In the genomic region with DNA sequence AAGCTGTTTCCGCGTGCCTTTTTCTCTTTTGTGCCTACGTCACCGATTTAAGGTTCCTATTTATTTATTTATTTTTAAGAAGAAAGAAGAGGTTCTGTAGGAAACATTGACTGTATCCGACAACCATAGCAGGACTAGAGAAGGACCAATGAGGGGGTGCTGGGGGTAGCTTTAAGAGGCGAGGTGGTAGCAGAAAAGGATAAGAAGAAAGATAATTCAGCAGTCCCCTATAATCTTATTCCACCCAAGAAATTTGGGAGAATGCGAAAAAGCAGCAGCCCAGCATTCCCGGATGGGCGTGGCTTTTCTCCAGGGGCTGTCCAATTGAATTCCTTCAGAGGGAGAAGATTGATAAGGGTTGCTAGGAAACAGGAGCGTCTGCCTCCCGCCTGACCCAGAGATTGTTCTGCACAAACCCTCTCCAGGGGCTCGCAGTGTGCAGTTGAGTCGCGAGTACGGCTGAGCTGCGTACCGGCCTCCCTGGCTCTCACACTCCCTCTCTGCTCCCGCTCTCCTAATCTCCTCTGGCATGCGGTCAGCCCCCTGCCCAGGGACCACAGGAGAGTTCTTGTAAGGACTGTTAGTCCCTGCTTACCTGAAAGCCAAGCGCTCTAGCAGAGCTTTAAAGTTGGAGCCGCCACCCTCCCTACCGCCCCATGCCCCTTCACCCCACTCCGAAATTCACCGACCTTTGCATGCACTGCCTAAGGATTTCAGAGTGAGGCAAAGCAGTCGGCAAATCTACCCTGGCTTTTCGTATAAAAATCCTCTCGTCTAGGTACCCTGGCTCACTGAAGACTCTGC, we compare ENCODE assay signal across 9 cellular contexts. TPM values are rescaled to one million over a fixed set of nuclear protein-coding genes. Genes with fewer than 3 reads are reported as not detected.
DNase-seq lines count a peak whose midpoint lies in the region; ATAC-seq, FAIRE-seq and TF ChIP-seq lines count a peak whose summit lies in the region.
"Had no signal": no experiment of that assay in that cellular context is flagged by ENCODE, and none has a peak within 500 bp of the region (broad histone marks: within the 10 kb centered on the region; RNA-seq: fewer than 3 reads in every experiment).

A gene (plus strand): TSS at position 432 of the 804 bp plus-strand sequence. CDS start 121,237 bp downstream, outside the sequence.

- peaks cover 19% of the 10 kb centered on the region for H3K27me3 Mint-ChIP-seq in activated CD4-positive, alpha-beta T cell treated with anti-CD3 and anti-CD28 coated beads for 36 hours

- no peak within 1 kb of the TSS for H3K4me3 Mint-ChIP-seq in activated CD4-positive, alpha-beta T cell treated with anti-CD3 and anti-CD28 coated beads for 36 hours

- H4K91ac ChIP-seq in H1 (replicated peaks; ENCODE audit: insufficient read length, low read length), result peak within 1 kb of the TSS; percentile 68

- H2BK12ac ChIP-seq in H1 (ENCODE audit: low read depth, low read length), result 0 out of 2 replicates have a peak within 1 kb of the TSS, but pooled peaks have one; percentile 68

- no peak within 1 kb of the TSS for H4K5ac ChIP-seq in H1 (ENCODE audit: insufficient read length, low read depth, low read length)

- H3K36me3 Mint-ChIP-seq in activated CD4-positive, alpha-beta T cell treated with anti-CD3 and anti-CD28 coated beads for 36 hours (ENCODE audit: low read depth), result no peaks in the 10 kb centered on the region

- no peak within 1 kb of the TSS for H2BK120ac ChIP-seq in H1 (replicated peaks; ENCODE audit: low read depth, low read length)

- H3K79me1 ChIP-seq in H1 (ENCODE audit: low read depth, low read length), result no peaks in the 10 kb centered on the region

- no peak within 1 kb of the TSS for H3K14ac ChIP-seq in H1 (ENCODE audit: insufficient read length)

- intact Hi-C loops in activated CD4-positive, alpha-beta T cell treated with anti-CD3 and anti-CD28 coated beads for 36 hours (cut with DNase I, micrococcal nuclease), result no loop called here
- intact Hi-C loops in upper lobe of right lung (cut with DNase I), result no loop called here

- H4K8ac ChIP-seq in H1 (ENCODE audit: extremely low read depth, insufficient read depth, low read length), result no peak within 1 kb of the TSS

- no peaks in the 10 kb centered on the region for H3K4me1 Mint-ChIP-seq in activated CD4-positive, alpha-beta T cell treated with anti-CD3 and anti-CD28 coated beads for 36 hours

- 2% methylated on average over 25 of the region's 27 CpGs; no CpG with 5 or more reads in 1 of the 2 experiments for WGBS in H1 (ENCODE audit: extremely low coverage in 1 of 2, insufficient coverage in 1 of 2, insufficient read length in 1 of 2, insufficient replicate concordance in 2 of 2, low coverage in 1 of 2, low lambda C conversion rate in 2 of 2, missing lambda C conversion rate in 1 of 2), 2 experiments

- H3K9me3 Mint-ChIP-seq in activated CD4-positive, alpha-beta T cell treated with anti-CD3 and anti-CD28 coated beads for 36 hours (ENCODE audit: low read depth), result no peaks in the 10 kb centered on the region

- H3K9ac ChIP-seq in H1 (replicated peaks in 1 of 4; ENCODE audit: extremely low read depth in 1 of 4, low read depth in 3 of 4, low read length in 3 of 4), result peak within 1 kb of the TSS in 2 of 4 experiments; percentile 10 to 15; a peak in 4 of 7 replicates

- no peak for DNase-seq in activated CD4-positive, alpha-beta T cell treated with anti-CD3 and anti-CD28 coated beads for 36 hours
- DNase-seq in activated CD4-positive, alpha-beta T cell treated with anti-CD3 and anti-CD28 coated beads for 4 hours, result no peak
- peak in 1 of 2 experiments; percentile 82 for DNase-seq in H1 (ENCODE audit: low read depth in 1 of 2, low spot score in 2 of 2)
- DNase-seq in mucosa of gallbladder (ENCODE audit: low spot score), result peak; percentile 22
- no peak for DNase-seq in upper lobe of right lung
- DNase-seq in HCEC 1CT, result no peak
- no peak for DNase-seq in NCI-H2081 treated with DMSO at 0.1 percent for 48 hours (lab: John Stamatoyannopoulos, UW)
- DNase-seq: activated CD4-positive, alpha-beta T cell treated with anti-CD3 and anti-CD28 coated beads, Interleukin-2, amount 50 U/mL, for 1 hour had no signal

- no peak within 1 kb of the TSS for H2BK20ac ChIP-seq in H1 (ENCODE audit: low read length)

- H3K4me3 ChIP-seq in H1 (ENCODE audit: extremely low read depth in 1 of 4, insufficient read depth in 2 of 4, low read depth in 3 of 4, low read length in 4 of 4) (peak within 1 kb of the TSS; percentile 68 to 76 (median 72)), upper lobe of right lung (peak within 1 kb of the TSS; percentile 9)

- no peak within 1 kb of the TSS for H3K27ac Mint-ChIP-seq in activated CD4-positive, alpha-beta T cell treated with anti-CD3 and anti-CD28 coated beads for 36 hours

- H2AK5ac ChIP-seq in H1 (ENCODE audit: low read depth, low read length), result no peak within 1 kb of the TSS

- H3K9me3 ChIP-seq in H1 (ENCODE audit: insufficient read depth in 2 of 2, low read depth in 1 of 2, low read length in 1 of 2) (no peaks in the 10 kb centered on the region), upper lobe of right lung (no peaks in the 10 kb centered on the region)

- H2BK15ac ChIP-seq in H1 (ENCODE audit: low read length), result no peak within 1 kb of the TSS; the same call in 1 of the 2 replicates

- peaks cover 20% of the 10 kb centered on the region for H3K23me2 ChIP-seq in H1 (ENCODE audit: low read depth, low read length)

- POLR2A ChIA-PET in activated CD4-positive, alpha-beta T cell treated with anti-CD3 and anti-CD28 coated beads for 36 hours (lab: Charles Lee), result interaction anchor here (0.6 kb wide), 1 partner anchor 11 kb away, joined by 3 read pairs; no protein-coding TSS in a partner anchor
- POLR2A ChIA-PET in H1 (lab: Charles Lee; ENCODE audit: partially characterized antibody), result interaction anchor here (1.0 to 2.2 kb wide), 2 partner anchors 10 to 20 kb away, joined by 3 to 8 read pairs; no protein-coding TSS in a partner anchor

- H2BK5ac ChIP-seq in H1 (ENCODE audit: low read depth, low read length), result peak within 1 kb of the TSS; percentile 75; the same call in 1 of the 2 replicates

- H3K18ac ChIP-seq in H1 (ENCODE audit: extremely low read depth, low read length), result peak within 1 kb of the TSS; percentile 92; the same call in 1 of the 2 replicates

- CTCF ChIA-PET in activated CD4-positive, alpha-beta T cell treated with anti-CD3 and anti-CD28 coated beads for 36 hours (lab: Charles Lee), result no interaction called here
- CTCF ChIA-PET in H1 (lab: Charles Lee; ENCODE audit: partially characterized antibody), result interaction anchor here (1.0 to 3.7 kb wide), 4 partner anchors 15 to 49 kb away, joined by 4 to 12 read pairs (median 4); no protein-coding TSS in a partner anchor

- TF ChIP-seq RAD21 in H1 (IDR thresholded peaks at IDR 0.05 in 1 of 2, conservative IDR thresholded peaks at IDR 0.05 in 1 of 2; ENCODE audit: low read depth in 2 of 2, low read length in 2 of 2), result no peak

- H3K36me3 ChIP-seq in H1 (ENCODE audit: control insufficient read depth in 2 of 4, insufficient read depth in 4 of 4, low read length in 3 of 4) (no peaks in the 10 kb centered on the region), upper lobe of right lung (no peaks in the 10 kb centered on the region)

- H3K23ac ChIP-seq in H1 (ENCODE audit: insufficient read length), result no peak within 1 kb of the TSS

- no peak within 1 kb of the TSS for H3K4ac ChIP-seq in H1 (replicated peaks; ENCODE audit: insufficient read length, low read depth, low read length)

- H3K27me3 ChIP-seq in H1 (replicated peaks in 1 of 4; ENCODE audit: control insufficient read depth in 3 of 4, extremely low read depth in 1 of 4, insufficient read depth in 3 of 4, low read length in 3 of 4) (peaks cover 0 to 12% (median 4%) of the 10 kb centered on the region in 4 experiments; a peak in 5 of 7 replicates), upper lobe of right lung (peaks cover 39% of the 10 kb centered on the region)

- no peak within 1 kb of the TSS for H3K56ac ChIP-seq in H1 (replicated peaks; ENCODE audit: insufficient read length, low read depth, low read length)

- FAIRE-seq in H1 (lab: Jason Lieb, UNC), result peak; percentile 92

- peak within 1 kb of the TSS; percentile 83 to 99 for H3K4me2 ChIP-seq in H1 (ENCODE audit: insufficient read depth in 1 of 2, low read depth in 2 of 2, low read length in 2 of 2)

- no peak within 1 kb of the TSS for H3K27ac ChIP-seq in H1 (ENCODE audit: low read depth, low read length)
- no peak within 1 kb of the TSS for H3K27ac ChIP-seq in upper lobe of right lung

- no peak for TF ChIP-seq POLR2A in H1 (IDR thresholded peaks at IDR 0.05; ENCODE audit: control extremely low read depth in 1 of 2, low read depth in 2 of 2, low read length in 2 of 2)

- no peaks in the 10 kb centered on the region for H4K20me1 ChIP-seq in H1 (replicated peaks in 1 of 2; ENCODE audit: control insufficient read depth in 1 of 2, insufficient read depth in 2 of 2, low read length in 2 of 2)

- no peak for TF ChIP-seq EP300 in H1 (IDR thresholded peaks at IDR 0.05; ENCODE audit: borderline replicate concordance in 1 of 2, low read depth in 2 of 2, low read length in 2 of 2)

- peak; percentile 30 for ATAC-seq in activated CD4-positive, alpha-beta T cell treated with anti-CD3 and anti-CD28 coated beads for 36 hours
- ATAC-seq in upper lobe of right lung, result peak; percentile 63
- ATAC-seq in GM21717 (IDR thresholded peaks at IDR 0.05; ENCODE audit: unreplicated experiment), result no peak

- H3K79me2 ChIP-seq in H1 (ENCODE audit: control insufficient read depth in 1 of 2, insufficient read depth in 2 of 2, low read length in 2 of 2), result no peaks in the 10 kb centered on the region

- TF ChIP-seq CTCF in H1 (IDR thresholded peaks at IDR 0.05; ENCODE audit: control extremely low read depth in 1 of 3, insufficient read depth in 1 of 3, low read depth in 1 of 3, low read length in 3 of 3) (no peak), upper lobe of right lung (IDR thresholded peaks at IDR 0.05) (no peak)

- H2AFZ ChIP-seq in H1 (ENCODE audit: low read length), result peak within 1 kb of the TSS; percentile 91

- peaks cover 0 to 7% (median 5%) of the 10 kb centered on the region in 4 experiments; a peak in 3 of 7 replicates for H3K4me1 ChIP-seq in H1 (replicated peaks in 1 of 4; ENCODE audit: control insufficient read depth in 3 of 4, insufficient read depth in 4 of 4, low read length in 3 of 4)
- H3K4me1 ChIP-seq in upper lobe of right lung, result peaks cover 11% of the 10 kb centered on the region

TF ChIP-seq in H1, 55 proteins besides CTCF, POLR2A, EP300 and RAD21 (continues in another document):
- TF ChIP-seq SAP30 (IDR thresholded peaks at IDR 0.05; ENCODE audit: insufficient read depth, insufficient replicate concordance, low read length), result no peak

RNA-seq across cellular contexts. Expression of the gene that starts here (rescaled TPM):
- not detected for total RNA-seq in activated CD4-positive, alpha-beta T cell treated with anti-CD3 and anti-CD28 coated beads for 36 hours
- total RNA-seq in H1 (2021; fragmentation: NEBNext Ultra II Directional; extraction: Animal tissue kit (Norgen Biotek cat#: 25700)), result 3.4 and 4.2 TPM in 2 replicates
- 3.1 and 4.9 TPM in 2 replicates for polyA plus RNA-seq in H1 (2011; rRNA removed)
- polyA plus RNA-seq in H1 (2011; cell fraction: cytosol; rRNA removed), result 3.3 TPM
- 4.3 TPM for polyA plus RNA-seq in H1 (2011; cell fraction: nucleus; rRNA removed)
- 1.8 to 2.7 TPM (median 2.2 TPM) in 4 replicates for polyA plus RNA-seq in H1 (2012, experiment 1 of 2)
- 0.71 TPM for polyA plus RNA-seq in H1 (2012, experiment 2 of 2)
- 1.2 TPM for polyA plus RNA-seq in H1 (2013, experiment 1 of 2)
- polyA plus RNA-seq in H1 (2013, experiment 2 of 2), result 1.3 TPM
- 3.2 and 5.0 TPM in 2 replicates for polyA minus RNA-seq in H1 (2011; rRNA and poly(A)+ RNA removed)
- polyA minus RNA-seq in H1 (2011; cell fraction: cytosol; rRNA and poly(A)+ RNA removed), result 5.1 TPM
- polyA minus RNA-seq in H1 (2011; cell fraction: nucleus; rRNA and poly(A)+ RNA removed), result 9.9 TPM
- total RNA-seq in mucosa of gallbladder (0.09 TPM), upper lobe of right lung (not detected)

Comparison
In these comparisons a context has a peak if more than half of its experiments do, and no peak if none do; other contexts are left out.
1. Peak in ATAC-seq in activated CD4-positive, alpha-beta T cell treated with anti-CD3 and anti-CD28 coated beads for 36 hours; RNA of the gene not detected or under 1 TPM.
2. Peak in DNase-seq in mucosa of gallbladder; RNA of the gene not detected or under 1 TPM.
3. Peak in ATAC-seq and H3K4me3 ChIP-seq in upper lobe of right lung; RNA of the gene not detected or under 1 TPM.